In genomic region chr10:16923309-16923708, GRCh38 we compare ENCODE assay signal across 23 cellular contexts.
DNase-seq lines count a peak whose midpoint lies in the region; ATAC-seq, FAIRE-seq and TF ChIP-seq lines count a peak whose summit lies in the region.
"Had no signal": no experiment of that assay in that cellular context is flagged by ENCODE, and none has a peak within 500 bp of the region (broad histone marks: within the 10 kb centered on the region; RNA-seq: fewer than 3 reads in every experiment).

No MANE protein-coding gene starts in this region.

- FAIRE-seq in frontal cortex (lab: Jason Lieb, UNC) (no peak), urothelium cell line (lab: Jason Lieb, UNC) (no peak)
- FAIRE-seq: D721Med, GM12878, GM19239 had no signal

- DNase-seq in amniotic epithelial cell (ENCODE audit: low read depth) (peak; percentile 43), fibroblast of pulmonary artery (ENCODE audit: low read depth) (peak; percentile 31), omental fat pad (ENCODE audit: low spot score) (no peak), frontal cortex (ENCODE audit: low spot score in 2 of 2) (no peak), NK-92 (lab: John Stamatoyannopoulos, UW; ENCODE audit: unreplicated experiment) (no peak), urothelium cell line (ENCODE audit: low spot score) (no peak)
- DNase-seq: ACHN; AML-193; BE2C; CD4-positive, alpha-beta T cell; CD8-positive, alpha-beta memory T cell; DMS 273 treated with DMSO at 0.1 percent for 48 hours; DMS79; EL; GDM1; H9 had no signal

- TF ChIP-seq CTCF in fibroblast of pulmonary artery (IDR thresholded peaks at IDR 0.05; ENCODE audit: low read length, missing control alignments) (no peak), omental fat pad (IDR thresholded peaks at IDR 0.05) (no peak)

- peak; percentile 75 for ATAC-seq in omental fat pad (ENCODE audit: low FRiP score)
- no peak for ATAC-seq in GM19397 (IDR thresholded peaks at IDR 0.05; ENCODE audit: unreplicated experiment)
- ATAC-seq: GM12878, GM23338, HCT116 had no signal

- H3K4me3 ChIP-seq in fibroblast of pulmonary artery (replicated peaks; ENCODE audit: low read depth, low read length): no peak overlapping the region
- H3K4me3 ChIP-seq: BLaER1 treated with 17β-estradiol and CSF1 and Interleukin-3, amounts not matched to agents 10 nM and 100 nM; GM12878; GM23338 had no signal

Comparison
In these comparisons a context has a peak if more than half of its experiments do, and no peak if none do; other contexts are left out.
1. DNase-seq: peak in amniotic epithelial cell (single experiment) and fibroblast of pulmonary artery (single experiment); none in omental fat pad (single experiment), frontal cortex (0 of 2), NK-92 (single experiment) and urothelium cell line (single experiment).